In the genomic region with DNA sequence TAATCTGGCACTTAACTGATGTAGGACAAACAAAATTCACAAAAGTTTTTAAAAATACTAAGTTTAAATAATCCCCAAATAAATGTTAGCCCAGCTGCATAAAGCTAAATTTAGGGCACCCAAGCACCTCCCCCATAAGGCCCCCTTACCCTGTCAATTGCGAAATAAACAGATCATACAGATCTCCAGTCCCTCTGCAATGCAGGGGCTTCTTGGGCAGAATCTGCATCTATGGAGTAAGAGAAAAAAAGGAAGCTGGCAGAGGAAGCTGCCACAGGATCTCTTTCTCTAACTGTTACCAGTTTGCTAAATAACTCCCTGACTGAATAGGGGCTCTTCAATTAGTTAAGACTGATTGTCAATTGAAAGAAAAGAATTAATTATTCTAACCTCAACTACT, we compare ENCODE assay signal across 16 cellular contexts.
DNase-seq lines count a peak whose midpoint lies in the region; ATAC-seq lines count a peak whose summit lies in the region.
"Had no signal": no experiment of that assay in that cellular context is flagged by ENCODE, and none has a peak within 500 bp of the region (broad histone marks: within the 10 kb centered on the region; RNA-seq: fewer than 3 reads in every experiment).

No MANE protein-coding gene starts in this region.

- peaks cover 24% of the 10 kb centered on the region for H3K36me3 Mint-ChIP-seq in memory B cell

- DNase-seq in CD1c-positive myeloid dendritic cell (ENCODE audit: extremely low spot score): peak; percentile 38
- DNase-seq in KG1 (lab: John Stamatoyannopoulos, UW): peak; percentile 18
- peak; percentile 82 for DNase-seq in SKM-1 (lab: John Stamatoyannopoulos, UW; ENCODE audit: unreplicated experiment)
- no peak for DNase-seq in memory B cell (ENCODE audit: low spot score in 2 of 2)
- DNase-seq in left colon: no peak
- DNase-seq in G401 (ENCODE audit: low spot score): no peak
- DNase-seq in activated CD8-positive, alpha-beta memory T cell treated with anti-CD3 and anti-CD28 coated beads, Interleukin-2, amount 50 U/mL, for 48 hours: no peak
- DNase-seq: activated gamma-delta T cell; Calu3; NCI-H1436 treated with DMSO at 0.1 percent for 48 hours; stimulated activated CD4-positive, alpha-beta T cell treated with anti-CD3 and anti-CD28 coated beads, Interleukin-1b, Interleukin-23, amount 100 ng/mL, for 48 hours; stimulated activated naive CD8-positive, alpha-beta T cell treated with anti-CD3 and anti-CD28 coated beads, Interleukin-15, amount 100 ng/mL, for 72 hours; T-helper 17 cell had no signal

- intact Hi-C loops in left colon (cut with DNase I, micrococcal nuclease): no loop called here

- H3K27me3 Mint-ChIP-seq in memory B cell: no peaks in the 10 kb centered on the region
- H3K27me3 Mint-ChIP-seq: stimulated activated naive CD8-positive, alpha-beta T cell treated with anti-CD3 and anti-CD28 coated beads, Interleukin-15, amount 100 ng/mL, for 72 hours; T-helper 17 cell had no signal

- no peak overlapping the region for H3K4me3 Mint-ChIP-seq in memory B cell
- H3K4me3 Mint-ChIP-seq: stimulated activated naive CD8-positive, alpha-beta T cell treated with anti-CD3 and anti-CD28 coated beads, Interleukin-15, amount 100 ng/mL, for 72 hours; T-helper 17 cell had no signal

- peak overlapping the region; percentile 38 for H3K27ac Mint-ChIP-seq in memory B cell
- H3K27ac Mint-ChIP-seq: stimulated activated naive CD8-positive, alpha-beta T cell treated with anti-CD3 and anti-CD28 coated beads, Interleukin-15, amount 100 ng/mL, for 72 hours had no signal

- ATAC-seq in memory B cell (ENCODE audit: low read depth): no peak
- no peak for ATAC-seq in left colon
- ATAC-seq in HG03135 (IDR thresholded peaks at IDR 0.05; ENCODE audit: unreplicated experiment): no peak
- ATAC-seq: activated CD4-positive, CD25-positive, alpha-beta regulatory T cell treated with anti-CD3 and anti-CD28 coated beads, Interleukin-2, amount 50 U/mL, for 24 hours; esophagus mucosa; stimulated activated naive CD8-positive, alpha-beta T cell treated with anti-CD3 and anti-CD28 coated beads, Interleukin-15, amount 100 ng/mL, for 72 hours; T-helper 17 cell had no signal

- peaks cover 8% of the 10 kb centered on the region for H3K4me1 Mint-ChIP-seq in memory B cell
- H3K4me1 Mint-ChIP-seq: stimulated activated naive CD8-positive, alpha-beta T cell treated with anti-CD3 and anti-CD28 coated beads, Interleukin-15, amount 100 ng/mL, for 72 hours had no signal

- H3K9me3 Mint-ChIP-seq in memory B cell: peaks cover 4% of the 10 kb centered on the region

- in situ Hi-C loops in G401 (cut with HindIII; ENCODE audit: low sequenced_read_pairs): no loop called here

Comparison
In these comparisons a context has a peak if more than half of its experiments do, and no peak if none do; other contexts are left out.
1. DNase-seq: peak in CD1c-positive myeloid dendritic cell (single experiment), KG1 (single experiment) and SKM-1 (single experiment); none in memory B cell (0 of 2), left colon (0 of 2), G401 (single experiment) and activated CD8-positive, alpha-beta memory T cell treated with anti-CD3 and anti-CD28 coated beads, Interleukin-2, amount 50 U/mL, for 48 hours (single experiment).